Comparison of ENCODE assay signal across 26 cellular contexts in genomic region chr3:93906245-93906644, GRCh38.
A peak's percentile ranks its signal among the peaks of the same experiment; 100 is the strongest.
DNase-seq lines count a peak whose midpoint lies in the region; ATAC-seq and TF ChIP-seq lines count a peak whose summit lies in the region.
"Had no signal": no experiment of that assay in that cellular context is flagged by ENCODE, and none has a peak within 500 bp of the region (broad histone marks: within the 10 kb centered on the region; RNA-seq: fewer than 3 reads in every experiment).

No MANE protein-coding gene starts in this region.

- H3K9me3 ChIP-seq in left ventricle myocardium inferior (replicated peaks) (no peaks in the 10 kb centered on the region), ovary (peaks cover 0 to 6% of the 10 kb centered on the region in 2 donors)
- H3K9me3 ChIP-seq: lower lobe of right lung, MG63, psoas muscle had no signal

- DNase-seq in Ammon's horn (ENCODE audit: low spot score) (peak; percentile 20), H7 (peak; percentile 11), left ventricle myocardium inferior (peak; percentile 57), ovary (peak in 3 of 5 donors; percentile 28 to 38 (median 36)), SKM-1 treated with dmso at 0.1 percent for 144 hours (lab: John Stamatoyannopoulos, UW; ENCODE audit: unreplicated experiment) (no peak), anterior cingulate cortex (lab: John Stamatoyannopoulos, UW) (no peak)
- DNase-seq: activated CD4-positive, CD25-positive, alpha-beta regulatory T cell; activated gamma-delta T cell; activated naive CD8-positive, alpha-beta T cell treated with anti-CD3 and anti-CD28 coated beads, Interleukin-2, amount 10 ng/mL, durations not matched to agents 7 days and 5 days; activated T-cell treated with anti-CD3 and anti-CD28 coated beads, Interleukin-2, amount 50 U/mL, for 4 hours; Calu3; caudate nucleus; KG1; lower lobe of right lung; MG63; natural killer cell; NCI-H1105 treated with DMSO at 0.1 percent for 48 hours; NCI-H1930; occipital lobe; psoas muscle; SIG-M5; stimulated activated naive B cell treated with anti-CD40 and anti-IgM and Interleukin-4, amounts not matched to agents 10 μg/mL and 1 μg/mL and 100 μg/mL, for 72 hours; substantia nigra had no signal

- TF ChIP-seq POLR2A in ovary (IDR thresholded peaks at IDR 0.05) = no peak

- no peaks in the 10 kb centered on the region for H3K36me3 ChIP-seq in H7 (replicated peaks; ENCODE audit: control insufficient read depth, insufficient read depth, low read length)
- H3K36me3 ChIP-seq in left ventricle myocardium inferior = peaks cover 6% of the 10 kb centered on the region
- no peaks in the 10 kb centered on the region for H3K36me3 ChIP-seq in ovary
- H3K36me3 ChIP-seq: lower lobe of right lung, MG63 had no signal

- WGBS in ovary, 3 donors = 35 to 50% (median 38%) methylated on average over 9 of the region's 9 CpGs

- intact Hi-C loops in left ventricle myocardium inferior (cut with micrococcal nuclease) (no loop called here), ovary (cut with DNase I) (no loop called here)

- no peak for ATAC-seq in GM21619 (IDR thresholded peaks at IDR 0.05; ENCODE audit: unreplicated experiment)
- ATAC-seq in GM19324 (IDR thresholded peaks at IDR 0.05; ENCODE audit: low FRiP score, unreplicated experiment) = no peak
- ATAC-seq: activated T-cell treated with anti-CD3 and anti-CD28 coated beads, Interleukin-2, amount 50 U/mL, for 4 hours; natural killer cell; Panc1; psoas muscle; stimulated activated naive B cell treated with anti-CD40 and anti-IgM and Interleukin-4, amounts not matched to agents 10 μg/mL and 1 μg/mL and 100 μg/mL, for 72 hours had no signal

- H3K27ac ChIP-seq in left ventricle myocardium inferior (replicated peaks) (no peak overlapping the region), ovary (no peak overlapping the region)
- H3K27ac ChIP-seq: lower lobe of right lung, psoas muscle had no signal

- no peak for TF ChIP-seq EP300 in ovary (IDR thresholded peaks at IDR 0.05)

- TF ChIP-seq CTCF in left ventricle myocardium inferior (IDR thresholded peaks at IDR 0.05; ENCODE audit: borderline replicate concordance) = peak; percentile 24
- no peak for TF ChIP-seq CTCF in ovary (IDR thresholded peaks at IDR 0.05)

- H3K4me3 ChIP-seq in H7 (ENCODE audit: insufficient read depth, low read depth, low read length) (no peak overlapping the region), left ventricle myocardium inferior (no peak overlapping the region), ovary (no peak overlapping the region)
- H3K4me3 ChIP-seq: lower lobe of right lung, MG63, psoas muscle had no signal

- H3K4me1 ChIP-seq in left ventricle myocardium inferior (no peaks in the 10 kb centered on the region), ovary (ENCODE audit: insufficient read depth) (no peaks in the 10 kb centered on the region)
- H3K4me1 ChIP-seq: psoas muscle had no signal

- H3K27me3 ChIP-seq in H7 (ENCODE audit: control insufficient read depth, insufficient read depth, low read length) (no peaks in the 10 kb centered on the region), left ventricle myocardium inferior (ENCODE audit: low read depth) (no peaks in the 10 kb centered on the region), ovary (no peaks in the 10 kb centered on the region)
- H3K27me3 ChIP-seq: MG63 had no signal

Comparison
In these comparisons a context has a peak if more than half of its experiments do, and no peak if none do; other contexts are left out.
1. DNase-seq: peak in Ammon's horn (single experiment), H7 (single experiment), left ventricle myocardium inferior (single experiment) and ovary (3 of 5); none in SKM-1 treated with dmso at 0.1 percent for 144 hours (single experiment) and anterior cingulate cortex (0 of 58).